8 cellular contexts compared by ENCODE assay signal in genomic region chr9:132670816-132671371, GRCh38. TPM values are rescaled to one million over a fixed set of nuclear protein-coding genes. Genes with fewer than 3 reads are reported as not detected.
DNase-seq lines count a peak whose midpoint lies in the region; ATAC-seq, FAIRE-seq and TF ChIP-seq lines count a peak whose summit lies in the region.

No MANE protein-coding gene starts in this region.

- peaks cover 22% of the 10 kb centered on the region for H3K36me3 Mint-ChIP-seq in brain

- no peak for FAIRE-seq in GM19239 (lab: Jason Lieb, UNC)

- H3K9me3 Mint-ChIP-seq in brain = peaks cover 0 to 3% (median 0%) of the 10 kb centered on the region in 5 experiments

- peak; percentile 13 for ATAC-seq in HG03520 (IDR thresholded peaks at IDR 0.05; ENCODE audit: unreplicated experiment)

- H3K27ac Mint-ChIP-seq in brain = peak overlapping the region; percentile 63 to 96 (median 88)

- H3K27me3 Mint-ChIP-seq in brain = peaks cover 6% of the 10 kb centered on the region

- peak overlapping the region; percentile 90 to 99 (median 95) for H3K4me3 Mint-ChIP-seq in brain

- H3K4me1 Mint-ChIP-seq in brain = peaks cover 58% of the 10 kb centered on the region

- TF ChIP-seq CTCF in brain (conservative IDR thresholded peaks at IDR 0.05) = no peak

- peak; percentile 40 for DNase-seq in AG20443 (ENCODE audit: low spot score)
- DNase-seq in GM19239 (ENCODE audit: insufficient read length, low spot score) = peak; percentile 14
- peak; percentile 64 for DNase-seq in T-helper 9 cell
- DNase-seq in kidney tubule cell (ENCODE audit: low spot score) = peak; percentile 28
- peak; percentile 45 for DNase-seq in stimulated activated CD4-positive, alpha-beta T cell treated with anti-CD3 and anti-CD28 coated beads, Interleukin-4, amount 100 ng/mL, for 24 hours
- DNase-seq in SKM-1 (lab: John Stamatoyannopoulos, UW; ENCODE audit: unreplicated experiment) = no peak

RNA-seq across cellular contexts. Expression of gene GTF3C4, which starts 0.6 kb away (rescaled TPM):
- 24.0 TPM for polyA plus RNA-seq in brain (ENCODE audit: insufficient read depth, low read depth, low replicate concordance)

RNA-seq across cellular contexts. Expression of gene DDX31, which starts 1.1 kb away (rescaled TPM):
- 9.0 TPM for polyA plus RNA-seq in brain (ENCODE audit: insufficient read depth, low read depth, low replicate concordance)
